Comparison of ENCODE assay signal across 1 cellular context in the genomic region with DNA sequence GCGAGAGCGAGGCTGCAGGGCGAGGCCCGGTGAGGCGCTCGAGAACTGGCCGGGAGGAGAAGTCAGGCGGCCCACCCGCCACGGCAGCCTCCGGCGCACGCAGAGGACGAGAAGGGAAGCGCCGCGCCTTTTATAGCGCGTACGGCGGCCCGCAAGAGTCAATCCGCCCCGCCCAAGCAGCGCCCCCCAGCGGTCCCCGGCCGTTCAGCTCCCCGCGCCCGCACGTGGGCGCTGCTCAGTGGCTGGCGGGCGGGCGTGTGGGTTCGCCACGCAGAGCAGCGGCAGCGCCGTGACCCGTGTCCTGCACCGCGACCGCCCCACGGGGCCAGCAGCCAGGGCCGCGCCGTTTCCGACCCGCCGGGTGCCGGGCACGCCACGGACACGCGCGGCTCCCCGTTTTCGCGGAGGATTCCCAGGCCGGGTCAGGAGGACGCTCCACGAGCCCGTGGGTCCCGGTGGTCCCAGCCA.
A peak's percentile ranks its signal among the peaks of the same experiment; 100 is the strongest.
TF ChIP-seq lines count a peak whose summit lies in the region.

No MANE protein-coding gene starts in this region.

TF ChIP-seq in HepG2, 621 proteins besides CTCF, POLR2A, EP300 and RAD21 (continued from another document and continues in another):
- TF ChIP-seq, protein P1, sequence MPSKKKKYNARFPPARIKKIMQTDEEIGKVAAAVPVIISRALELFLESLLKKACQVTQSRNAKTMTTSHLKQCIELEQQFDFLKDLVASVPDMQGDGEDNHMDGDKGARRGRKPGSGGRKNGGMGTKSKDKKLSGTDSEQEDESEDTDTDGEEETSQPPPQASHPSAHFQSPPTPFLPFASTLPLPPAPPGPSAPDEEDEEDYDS (CRISPR knock-in tag; IDR thresholded peaks at IDR 0.05) = peak; percentile 84
- no peak; the same call in 1 of the 2 replicates for TF ChIP-seq NR2F2 (IDR thresholded peaks at IDR 0.05; ENCODE audit: borderline replicate concordance, low read depth)
- TF ChIP-seq ZNF652 (CRISPR knock-in tag; IDR thresholded peaks at IDR 0.05; ENCODE audit: borderline replicate concordance, low read depth) = 0 out of 2 replicates have a peak, but pooled peaks have one; percentile 31
- TF ChIP-seq SMYD3 (CRISPR knock-in tag; IDR thresholded peaks at IDR 0.05) = no peak
- TF ChIP-seq IKZF4 (CRISPR knock-in tag; IDR thresholded peaks at IDR 0.05; ENCODE audit: borderline replicate concordance, low read depth, not compliant biosample characterization) = peak; percentile 72
- TF ChIP-seq, protein P2, sequence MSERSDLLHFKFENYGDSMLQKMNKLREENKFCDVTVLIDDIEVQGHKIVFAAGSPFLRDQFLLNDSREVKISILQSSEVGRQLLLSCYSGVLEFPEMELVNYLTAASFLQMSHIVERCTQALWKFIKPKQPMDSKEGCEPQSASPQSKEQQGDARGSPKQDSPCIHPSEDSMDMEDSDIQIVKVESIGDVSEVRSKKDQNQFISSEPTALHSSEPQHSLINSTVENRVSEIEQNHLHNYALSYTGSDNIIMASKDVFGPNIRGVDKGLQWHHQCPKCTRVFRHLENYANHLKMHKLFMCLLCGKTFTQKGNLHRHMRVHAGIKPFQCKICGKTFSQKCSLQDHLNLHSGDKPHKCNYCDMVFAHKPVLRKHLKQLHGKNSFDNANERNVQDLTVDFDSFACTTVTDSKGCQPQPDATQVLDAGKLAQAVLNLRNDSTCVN (CRISPR knock-in tag; IDR thresholded peaks at IDR 0.05; ENCODE audit: borderline replicate concordance) = peak; percentile 83
- TF ChIP-seq ZNF776 (CRISPR knock-in tag; IDR thresholded peaks at IDR 0.05) = peak; percentile 97
- TF ChIP-seq ATRX (CRISPR knock-in tag; IDR thresholded peaks at IDR 0.05; ENCODE audit: borderline replicate concordance) = no peak
- TF ChIP-seq CENPX (CRISPR knock-in tag; IDR thresholded peaks at IDR 0.05) = no peak
- peak; percentile 82 for TF ChIP-seq ISL2 (CRISPR knock-in tag; IDR thresholded peaks at IDR 0.05)
- peak; percentile 39 for TF ChIP-seq AGO2 (optimal IDR thresholded peaks at IDR 0.05; ENCODE audit: low read depth, low read length)
- TF ChIP-seq, protein P3, sequence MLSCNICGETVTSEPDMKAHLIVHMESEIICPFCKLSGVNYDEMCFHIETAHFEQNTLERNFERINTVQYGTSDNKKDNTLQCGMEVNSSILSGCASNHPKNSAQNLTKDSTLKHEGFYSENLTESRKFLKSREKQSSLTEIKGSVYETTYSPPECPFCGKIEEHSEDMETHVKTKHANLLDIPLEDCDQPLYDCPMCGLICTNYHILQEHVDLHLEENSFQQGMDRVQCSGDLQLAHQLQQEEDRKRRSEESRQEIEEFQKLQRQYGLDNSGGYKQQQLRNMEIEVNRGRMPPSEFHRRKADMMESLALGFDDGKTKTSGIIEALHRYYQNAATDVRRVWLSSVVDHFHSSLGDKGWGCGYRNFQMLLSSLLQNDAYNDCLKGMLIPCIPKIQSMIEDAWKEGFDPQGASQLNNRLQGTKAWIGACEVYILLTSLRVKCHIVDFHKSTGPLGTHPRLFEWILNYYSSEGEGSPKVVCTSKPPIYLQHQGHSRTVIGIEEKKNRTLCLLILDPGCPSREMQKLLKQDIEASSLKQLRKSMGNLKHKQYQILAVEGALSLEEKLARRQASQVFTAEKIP (CRISPR knock-in tag; IDR thresholded peaks at IDR 0.05; ENCODE audit: borderline replicate concordance) = no peak
- no peak for TF ChIP-seq ATAD3A (CRISPR knock-in tag; IDR thresholded peaks at IDR 0.05)
- peak; percentile 31; the same call in 1 of the 2 replicates for TF ChIP-seq XBP1 (CRISPR knock-in tag; IDR thresholded peaks at IDR 0.05)
- TF ChIP-seq, protein P4, sequence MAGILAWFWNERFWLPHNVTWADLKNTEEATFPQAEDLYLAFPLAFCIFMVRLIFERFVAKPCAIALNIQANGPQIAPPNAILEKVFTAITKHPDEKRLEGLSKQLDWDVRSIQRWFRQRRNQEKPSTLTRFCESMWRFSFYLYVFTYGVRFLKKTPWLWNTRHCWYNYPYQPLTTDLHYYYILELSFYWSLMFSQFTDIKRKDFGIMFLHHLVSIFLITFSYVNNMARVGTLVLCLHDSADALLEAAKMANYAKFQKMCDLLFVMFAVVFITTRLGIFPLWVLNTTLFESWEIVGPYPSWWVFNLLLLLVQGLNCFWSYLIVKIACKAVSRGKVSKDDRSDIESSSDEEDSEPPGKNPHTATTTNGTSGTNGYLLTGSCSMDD (CRISPR knock-in tag; IDR thresholded peaks at IDR 0.05) = peak; percentile 62; the same call in 1 of the 2 replicates
- TF ChIP-seq, protein P5, sequence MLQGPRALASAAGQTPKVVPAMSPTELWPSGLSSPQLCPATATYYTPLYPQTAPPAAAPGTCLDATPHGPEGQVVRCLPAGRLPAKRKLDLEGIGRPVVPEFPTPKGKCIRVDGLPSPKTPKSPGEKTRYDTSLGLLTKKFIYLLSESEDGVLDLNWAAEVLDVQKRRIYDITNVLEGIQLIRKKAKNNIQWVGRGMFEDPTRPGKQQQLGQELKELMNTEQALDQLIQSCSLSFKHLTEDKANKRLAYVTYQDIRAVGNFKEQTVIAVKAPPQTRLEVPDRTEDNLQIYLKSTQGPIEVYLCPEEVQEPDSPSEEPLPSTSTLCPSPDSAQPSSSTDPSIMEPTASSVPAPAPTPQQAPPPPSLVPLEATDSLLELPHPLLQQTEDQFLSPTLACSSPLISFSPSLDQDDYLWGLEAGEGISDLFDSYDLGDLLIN (CRISPR knock-in tag; IDR thresholded peaks at IDR 0.05; ENCODE audit: borderline replicate concordance) = peak; percentile 93
- peak; percentile 81 for TF ChIP-seq ZIK1 (CRISPR knock-in tag; IDR thresholded peaks at IDR 0.05; ENCODE audit: borderline replicate concordance, low read depth)
- TF ChIP-seq SUZ12 (IDR thresholded peaks at IDR 0.05; ENCODE audit: low read depth, low read length) = no peak
- TF ChIP-seq TMF1 (CRISPR knock-in tag; IDR thresholded peaks at IDR 0.05; ENCODE audit: low read depth) = peak; percentile 89
- peak; percentile 64; the same call in 1 of the 2 replicates for TF ChIP-seq ZNF24 (IDR thresholded peaks at IDR 0.05)
- no peak for TF ChIP-seq CEBPB (IDR thresholded peaks at IDR 0.05; ENCODE audit: borderline replicate concordance, low read depth, low read length)
- peak; percentile 80; the same call in 1 of the 2 replicates for TF ChIP-seq KDM3A (CRISPR knock-in tag; IDR thresholded peaks at IDR 0.05; ENCODE audit: low read depth)
- peak; percentile 89 for TF ChIP-seq YY1 (IDR thresholded peaks at IDR 0.05; ENCODE audit: insufficient read depth, insufficient replicate concordance, low read depth, low read length)
- TF ChIP-seq SYNCRIP (IDR thresholded peaks at IDR 0.05; ENCODE audit: insufficient read depth, low read depth, low read length) = no peak
- TF ChIP-seq ZNF567 (CRISPR knock-in tag; IDR thresholded peaks at IDR 0.05; ENCODE audit: borderline replicate concordance) = 0 out of 2 replicates have a peak, but pooled peaks have one; percentile 61
- peak; percentile 86 for TF ChIP-seq BHLHE40 (IDR thresholded peaks at IDR 0.05; ENCODE audit: low read length)
- TF ChIP-seq, protein P6, sequence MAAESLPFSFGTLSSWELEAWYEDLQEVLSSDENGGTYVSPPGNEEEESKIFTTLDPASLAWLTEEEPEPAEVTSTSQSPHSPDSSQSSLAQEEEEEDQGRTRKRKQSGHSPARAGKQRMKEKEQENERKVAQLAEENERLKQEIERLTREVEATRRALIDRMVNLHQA (CRISPR knock-in tag; IDR thresholded peaks at IDR 0.05) = no peak
- peak; percentile 63; the same call in 1 of the 2 replicates for TF ChIP-seq RXRB (CRISPR knock-in tag; IDR thresholded peaks at IDR 0.05; ENCODE audit: borderline replicate concordance)
- peak; percentile 66; the same call in 1 of the 2 replicates for TF ChIP-seq ZNF12 (CRISPR knock-in tag; IDR thresholded peaks at IDR 0.05)
- TF ChIP-seq SRSF4 (IDR thresholded peaks at IDR 0.05; ENCODE audit: low read depth, low read length, poor library complexity, severe bottlenecking) = no peak
- TF ChIP-seq, protein P7, sequence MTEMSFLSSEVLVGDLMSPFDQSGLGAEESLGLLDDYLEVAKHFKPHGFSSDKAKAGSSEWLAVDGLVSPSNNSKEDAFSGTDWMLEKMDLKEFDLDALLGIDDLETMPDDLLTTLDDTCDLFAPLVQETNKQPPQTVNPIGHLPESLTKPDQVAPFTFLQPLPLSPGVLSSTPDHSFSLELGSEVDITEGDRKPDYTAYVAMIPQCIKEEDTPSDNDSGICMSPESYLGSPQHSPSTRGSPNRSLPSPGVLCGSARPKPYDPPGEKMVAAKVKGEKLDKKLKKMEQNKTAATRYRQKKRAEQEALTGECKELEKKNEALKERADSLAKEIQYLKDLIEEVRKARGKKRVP (CRISPR knock-in tag; IDR thresholded peaks at IDR 0.05) = 0 out of 4 replicates have a peak, but pooled peaks of 1 of the 2 experiments have one; percentile 42
- no peak for TF ChIP-seq ZNF543 (CRISPR knock-in tag; IDR thresholded peaks at IDR 0.05)
- TF ChIP-seq, protein P8, sequence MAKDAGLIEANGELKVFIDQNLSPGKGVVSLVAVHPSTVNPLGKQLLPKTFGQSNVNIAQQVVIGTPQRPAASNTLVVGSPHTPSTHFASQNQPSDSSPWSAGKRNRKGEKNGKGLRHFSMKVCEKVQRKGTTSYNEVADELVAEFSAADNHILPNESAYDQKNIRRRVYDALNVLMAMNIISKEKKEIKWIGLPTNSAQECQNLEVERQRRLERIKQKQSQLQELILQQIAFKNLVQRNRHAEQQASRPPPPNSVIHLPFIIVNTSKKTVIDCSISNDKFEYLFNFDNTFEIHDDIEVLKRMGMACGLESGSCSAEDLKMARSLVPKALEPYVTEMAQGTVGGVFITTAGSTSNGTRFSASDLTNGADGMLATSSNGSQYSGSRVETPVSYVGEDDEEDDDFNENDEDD (CRISPR knock-in tag; IDR thresholded peaks at IDR 0.05; ENCODE audit: borderline replicate concordance) = peak; percentile 80
- no peak; the same call in 1 of the 2 replicates for TF ChIP-seq MTF2 (CRISPR knock-in tag; IDR thresholded peaks at IDR 0.05; ENCODE audit: borderline replicate concordance)
- peak; percentile 76; the same call in 1 of the 2 replicates for TF ChIP-seq ZNF768 (CRISPR knock-in tag; IDR thresholded peaks at IDR 0.05)
- TF ChIP-seq ZNF720 (CRISPR knock-in tag; IDR thresholded peaks at IDR 0.05) = no peak
- TF ChIP-seq ZNF501 (CRISPR knock-in tag; IDR thresholded peaks at IDR 0.05) = no peak; the same call in 1 of the 2 replicates
- TF ChIP-seq ZNF616 (CRISPR knock-in tag; IDR thresholded peaks at IDR 0.05; ENCODE audit: low read depth) = peak; percentile 50; the same call in 1 of the 2 replicates
- TF ChIP-seq ZC3H13 (CRISPR knock-in tag; IDR thresholded peaks at IDR 0.05) = peak; percentile 32; the same call in 1 of the 2 replicates
- TF ChIP-seq TCF7L2 (IDR thresholded peaks at IDR 0.05; ENCODE audit: low read depth, low read length) = no peak
- TF ChIP-seq NCOA5 (CRISPR knock-in tag; IDR thresholded peaks at IDR 0.05) = no peak
- TF ChIP-seq ZNF773 (CRISPR knock-in tag; IDR thresholded peaks at IDR 0.05; ENCODE audit: borderline replicate concordance) = peak; percentile 44; the same call in 1 of the 2 replicates
- TF ChIP-seq, protein P9, sequence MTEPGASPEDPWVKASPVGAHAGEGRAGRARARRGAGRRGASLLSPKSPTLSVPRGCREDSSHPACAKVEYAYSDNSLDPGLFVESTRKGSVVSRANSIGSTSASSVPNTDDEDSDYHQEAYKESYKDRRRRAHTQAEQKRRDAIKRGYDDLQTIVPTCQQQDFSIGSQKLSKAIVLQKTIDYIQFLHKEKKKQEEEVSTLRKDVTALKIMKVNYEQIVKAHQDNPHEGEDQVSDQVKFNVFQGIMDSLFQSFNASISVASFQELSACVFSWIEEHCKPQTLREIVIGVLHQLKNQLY (CRISPR knock-in tag; IDR thresholded peaks at IDR 0.05) = no peak
- peak; percentile 92 for TF ChIP-seq KDM5B (CRISPR knock-in tag; IDR thresholded peaks at IDR 0.05; ENCODE audit: borderline replicate concordance)
- no peak for TF ChIP-seq MIER2 (CRISPR knock-in tag; IDR thresholded peaks at IDR 0.05)
- TF ChIP-seq KLF16 (CRISPR knock-in tag; IDR thresholded peaks at IDR 0.05) = peak in 1 of 2 experiments; percentile 91; a peak in 3 of 4 replicates
- peak; percentile 93 for TF ChIP-seq MAF1 (CRISPR knock-in tag; IDR thresholded peaks at IDR 0.05; ENCODE audit: borderline replicate concordance)
- TF ChIP-seq MTA3 (CRISPR knock-in tag; IDR thresholded peaks at IDR 0.05) = no peak
- peak; percentile 34; the same call in 1 of the 2 replicates for TF ChIP-seq HOXA9 (CRISPR knock-in tag; IDR thresholded peaks at IDR 0.05; ENCODE audit: borderline replicate concordance)
- peak; percentile 57; the same call in 1 of the 2 replicates for TF ChIP-seq ZNF121 (CRISPR knock-in tag; IDR thresholded peaks at IDR 0.05)
- no peak for TF ChIP-seq HNF4A (CRISPR knock-in tag; IDR thresholded peaks at IDR 0.05)
- peak; percentile 83 for TF ChIP-seq ZNF138 (CRISPR knock-in tag; IDR thresholded peaks at IDR 0.05; ENCODE audit: low read depth)
- TF ChIP-seq ZNF44 (CRISPR knock-in tag; IDR thresholded peaks at IDR 0.05) = peak; percentile 71; the same call in 1 of the 2 replicates
- TF ChIP-seq, protein P10, sequence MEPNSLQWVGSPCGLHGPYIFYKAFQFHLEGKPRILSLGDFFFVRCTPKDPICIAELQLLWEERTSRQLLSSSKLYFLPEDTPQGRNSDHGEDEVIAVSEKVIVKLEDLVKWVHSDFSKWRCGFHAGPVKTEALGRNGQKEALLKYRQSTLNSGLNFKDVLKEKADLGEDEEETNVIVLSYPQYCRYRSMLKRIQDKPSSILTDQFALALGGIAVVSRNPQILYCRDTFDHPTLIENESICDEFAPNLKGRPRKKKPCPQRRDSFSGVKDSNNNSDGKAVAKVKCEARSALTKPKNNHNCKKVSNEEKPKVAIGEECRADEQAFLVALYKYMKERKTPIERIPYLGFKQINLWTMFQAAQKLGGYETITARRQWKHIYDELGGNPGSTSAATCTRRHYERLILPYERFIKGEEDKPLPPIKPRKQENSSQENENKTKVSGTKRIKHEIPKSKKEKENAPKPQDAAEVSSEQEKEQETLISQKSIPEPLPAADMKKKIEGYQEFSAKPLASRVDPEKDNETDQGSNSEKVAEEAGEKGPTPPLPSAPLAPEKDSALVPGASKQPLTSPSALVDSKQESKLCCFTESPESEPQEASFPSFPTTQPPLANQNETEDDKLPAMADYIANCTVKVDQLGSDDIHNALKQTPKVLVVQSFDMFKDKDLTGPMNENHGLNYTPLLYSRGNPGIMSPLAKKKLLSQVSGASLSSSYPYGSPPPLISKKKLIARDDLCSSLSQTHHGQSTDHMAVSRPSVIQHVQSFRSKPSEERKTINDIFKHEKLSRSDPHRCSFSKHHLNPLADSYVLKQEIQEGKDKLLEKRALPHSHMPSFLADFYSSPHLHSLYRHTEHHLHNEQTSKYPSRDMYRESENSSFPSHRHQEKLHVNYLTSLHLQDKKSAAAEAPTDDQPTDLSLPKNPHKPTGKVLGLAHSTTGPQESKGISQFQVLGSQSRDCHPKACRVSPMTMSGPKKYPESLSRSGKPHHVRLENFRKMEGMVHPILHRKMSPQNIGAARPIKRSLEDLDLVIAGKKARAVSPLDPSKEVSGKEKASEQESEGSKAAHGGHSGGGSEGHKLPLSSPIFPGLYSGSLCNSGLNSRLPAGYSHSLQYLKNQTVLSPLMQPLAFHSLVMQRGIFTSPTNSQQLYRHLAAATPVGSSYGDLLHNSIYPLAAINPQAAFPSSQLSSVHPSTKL (CRISPR knock-in tag; IDR thresholded peaks at IDR 0.05) = peak; percentile 62; the same call in 1 of the 2 replicates
- no peak for TF ChIP-seq TBX3 (IDR thresholded peaks at IDR 0.05; ENCODE audit: borderline replicate concordance)
- no peak; the same call in 1 of the 2 replicates for TF ChIP-seq ZFP36L1 (CRISPR knock-in tag; IDR thresholded peaks at IDR 0.05)
- no peak for TF ChIP-seq ZMYM3 (CRISPR knock-in tag; IDR thresholded peaks at IDR 0.05)
- no peak; the same call in 1 of the 2 replicates for TF ChIP-seq GFI1 (CRISPR knock-in tag; IDR thresholded peaks at IDR 0.05; ENCODE audit: borderline replicate concordance)
- TF ChIP-seq SALL2 (CRISPR knock-in tag; IDR thresholded peaks at IDR 0.05) = peak; percentile 98
- peak; percentile 94 for TF ChIP-seq RNF2 (conservative IDR thresholded peaks at IDR 0.05; ENCODE audit: low read depth)
- no peak for TF ChIP-seq ZNF317 (CRISPR knock-in tag; IDR thresholded peaks at IDR 0.05)
